ENCODE assay signal across 7 cellular contexts in genomic region chr4:105708376-105709080, GRCh38.
DNase-seq lines count a peak whose midpoint lies in the region; ATAC-seq and TF ChIP-seq lines count a peak whose summit lies in the region.

TSS of gene GSTCD (plus strand) at chr4:105708784. CDS start at chr4:105717614, 8,830 bp downstream.
TSS of gene INTS12 (minus strand) at chr4:105708689. CDS start at chr4:105700005, 8,684 bp downstream.

- DNase-seq in NCI-H2081 (lab: John Stamatoyannopoulos, UW), result peak; percentile 85 to 91
- DNase-seq in T1000 (lab: John Stamatoyannopoulos, UW), result peak; percentile 83
- peak; percentile 94 for DNase-seq in astrocyte of the spinal cord (ENCODE audit: low read depth, low spot score)
- peak; percentile 84 to 90 for DNase-seq in hippocampal formation (lab: John Stamatoyannopoulos, UW)
- DNase-seq in retina, result peak; percentile 98

- ATAC-seq in GM18508 (IDR thresholded peaks at IDR 0.05; ENCODE audit: insufficient read depth, unreplicated experiment), result peak; percentile 68
- peak; percentile 82 for ATAC-seq in HG03025 (IDR thresholded peaks at IDR 0.05; ENCODE audit: low FRiP score, unreplicated experiment)

- TF ChIP-seq CTCF in astrocyte of the spinal cord (IDR thresholded peaks at IDR 0.05; ENCODE audit: low read depth, low read length), result no peak

- peak within 1 kb of the TSS; percentile 64 for H3K4me3 ChIP-seq in astrocyte of the spinal cord (ENCODE audit: low read depth, low read length)

- in situ Hi-C loops in astrocyte of the spinal cord (cut with HindIII; ENCODE audit: low sequenced_read_pairs), result no loop called here

Comparison
In these comparisons a context has a peak if more than half of its experiments do, and no peak if none do; other contexts are left out.
1. Peak in every context shown above with its lines: DNase-seq, ATAC-seq and H3K4me3 ChIP-seq.